In genomic region chr2:196384729-196385128, GRCh38 we compare ENCODE assay signal across 22 cellular contexts.
A peak's percentile ranks its signal among the peaks of the same experiment; 100 is the strongest.
DNase-seq lines count a peak whose midpoint lies in the region; ATAC-seq lines count a peak whose summit lies in the region.
"Had no signal": no experiment of that assay in that cellular context is flagged by ENCODE, and none has a peak within 500 bp of the region (broad histone marks: within the 10 kb centered on the region; RNA-seq: fewer than 3 reads in every experiment).

No MANE protein-coding gene starts in this region.

- no peak for DNase-seq in NOMO-1 treated with DMSO at 0.1 percent for 48 hours (lab: John Stamatoyannopoulos, UW; ENCODE audit: unreplicated experiment)
- DNase-seq in SHP77 (lab: John Stamatoyannopoulos, UW): no peak
- DNase-seq in iPS-NIHi7 (ENCODE audit: extremely low spot score): no peak
- DNase-seq in NCI-H1417 (lab: John Stamatoyannopoulos, UW): no peak
- DNase-seq: activated CD4-positive, alpha-beta T cell treated with anti-CD3 and anti-CD28 coated beads, Interleukin-2, amount 50 U/mL, for 4 hours; DMS53; GM23248; hypothalamus; left ventricle myocardium superior; naive B cell; NCI-H1417 treated with DMSO at 0.1 percent for 48 hours; NCI-H446; nucleus accumbens; OCI-M1; upper lobe of left lung had no signal

- ATAC-seq in GM18511 (IDR thresholded peaks at IDR 0.05; ENCODE audit: unreplicated experiment): peak; percentile 61
- peak; percentile 53 for ATAC-seq in GM19463 (IDR thresholded peaks at IDR 0.05; ENCODE audit: unreplicated experiment)
- peak; percentile 38 for ATAC-seq in HG02610 (IDR thresholded peaks at IDR 0.05; ENCODE audit: unreplicated experiment)
- peak; percentile 73 for ATAC-seq in HG03432 (IDR thresholded peaks at IDR 0.05; ENCODE audit: unreplicated experiment)
- ATAC-seq: A549; activated T-helper 17 cell treated with anti-CD3 and anti-CD28 coated beads, Interleukin-2, amount 50 U/mL, for 72 hours; left ventricle myocardium superior; WTC11 had no signal
